11 cellular contexts compared by ENCODE assay signal in genomic region chr14:95662376-95663186, GRCh38. TPM values are rescaled to one million over a fixed set of nuclear protein-coding genes. Genes with fewer than 3 reads are reported as not detected.
A peak's percentile ranks its signal among the peaks of the same experiment; 100 is the strongest.
DNase-seq lines count a peak whose midpoint lies in the region; ATAC-seq and TF ChIP-seq lines count a peak whose summit lies in the region.
"Had no signal": no experiment of that assay in that cellular context is flagged by ENCODE, and none has a peak within 500 bp of the region (broad histone marks: within the 10 kb centered on the region; RNA-seq: fewer than 3 reads in every experiment).

No MANE protein-coding gene starts in this region.

- TF ChIP-seq CTCF in nephron progenitor cell (IDR thresholded peaks at IDR 0.05) (no peak), Peyer's patch (IDR thresholded peaks at IDR 0.05) (no peak), lower lobe of right lung (IDR thresholded peaks at IDR 0.05) (no peak)

- intact Hi-C loops in lower lobe of right lung (cut with DNase I) = no loop called here

- H3K9me3 Mint-ChIP-seq in nephron progenitor cell = no peaks in the 10 kb centered on the region

- H3K27ac ChIP-seq in GM23248 (no peak overlapping the region), Peyer's patch (peak overlapping the region in 1 of 4 donors; percentile 60), lower lobe of right lung (no peak overlapping the region)

- H2AFZ ChIP-seq in GM23248 = no peak overlapping the region

- no peaks in the 10 kb centered on the region for H4K20me1 ChIP-seq in GM23248 (ENCODE audit: insufficient read depth)

- no peaks in the 10 kb centered on the region for H3K9me2 ChIP-seq in GM23248 (ENCODE audit: insufficient read depth)

- 8 to 12% methylated on average over 4 of the region's 4 CpGs for WGBS in GM23248 (ENCODE audit: low coverage in 1 of 2, low lambda C conversion rate in 2 of 2, missing lambda C conversion rate in 2 of 2), 2 experiments

- no peak overlapping the region for H3K9ac ChIP-seq in GM23248

- no peak overlapping the region for H3K27ac Mint-ChIP-seq in nephron progenitor cell

- H3K4me1 ChIP-seq in GM23248 (ENCODE audit: insufficient read depth) = no peaks in the 10 kb centered on the region
- H3K4me1 ChIP-seq in Peyer's patch = no peaks in the 10 kb centered on the region
- no peaks in the 10 kb centered on the region for H3K4me1 ChIP-seq in lower lobe of right lung

- H3K9me3 ChIP-seq in GM23248 (ENCODE audit: low read depth) (no peaks in the 10 kb centered on the region), Peyer's patch (no peaks in the 10 kb centered on the region), lower lobe of right lung (no peaks in the 10 kb centered on the region)

- peaks cover 3% of the 10 kb centered on the region for H3K27me3 Mint-ChIP-seq in nephron progenitor cell (ENCODE audit: low read depth, poor library complexity)

- no peaks in the 10 kb centered on the region for H3F3A ChIP-seq in GM23248 (ENCODE audit: insufficient read depth)

- ATAC-seq in GM18517 (IDR thresholded peaks at IDR 0.05; ENCODE audit: unreplicated experiment) (peak; percentile 48), HG03565 (IDR thresholded peaks at IDR 0.05; ENCODE audit: unreplicated experiment) (peak; percentile 39), left lobe of liver (peak; percentile 41), lower lobe of right lung (no peak)

- in situ Hi-C loops in GM23248 (cut with MboI) = no loop called here

- H3K4me1 Mint-ChIP-seq in nephron progenitor cell = peaks cover 32% of the 10 kb centered on the region

- H3K4me3 Mint-ChIP-seq in nephron progenitor cell = no peak overlapping the region

- H3K27me3 ChIP-seq in GM23248 (replicated peaks; ENCODE audit: insufficient read depth) (peaks cover 8% of the 10 kb centered on the region; the same call in 1 of the 2 replicates), Peyer's patch (no peaks in the 10 kb centered on the region), lower lobe of right lung (ENCODE audit: low read depth) (peaks cover 27% of the 10 kb centered on the region)

- H3K4me3 ChIP-seq in GM23248 (no peak overlapping the region), Peyer's patch (no peak overlapping the region), lower lobe of right lung (no peak overlapping the region)

- DNase-seq in GM23248 = peak; percentile 30
- no peak for DNase-seq in left lobe of liver (ENCODE audit: low spot score)
- DNase-seq in putamen (ENCODE audit: low spot score) = no peak
- no peak for DNase-seq in nephron progenitor cell
- no peak for DNase-seq in Peyer's patch
- no peak for DNase-seq in lower lobe of right lung
- DNase-seq: hypothalamus, substantia nigra had no signal

- no peaks in the 10 kb centered on the region for H3K36me3 ChIP-seq in GM23248 (ENCODE audit: low read depth)
- no peaks in the 10 kb centered on the region for H3K36me3 ChIP-seq in Peyer's patch
- no peaks in the 10 kb centered on the region for H3K36me3 ChIP-seq in lower lobe of right lung

- H3K36me3 Mint-ChIP-seq in nephron progenitor cell (ENCODE audit: low read depth) = no peaks in the 10 kb centered on the region

- no peak for TF ChIP-seq POLR2A in Peyer's patch (IDR thresholded peaks at IDR 0.05)

- no peaks in the 10 kb centered on the region for H3K79me2 ChIP-seq in GM23248 (ENCODE audit: insufficient read depth)

- no peak overlapping the region for H3K4me2 ChIP-seq in GM23248 (ENCODE audit: unreplicated experiment)

RNA-seq across cellular contexts. Expression of gene TCL1B, which starts 23.6 kb away (rescaled TPM):
- total RNA-seq in GM23248 (2014; rRNA removed; shearing (Covaris generic)) = not detected in 2 replicates
- not detected in 2 replicates for polyA plus RNA-seq in GM23248 (2016; fragmentation: Nextera tagmentation; extraction: Ambion mirVana)
- total RNA-seq in left lobe of liver (not detected), Peyer's patch (not detected), lower lobe of right lung (not detected)
- total RNA-seq: T-helper 2 cell treated with Interferon-gamma antibody and Interleukin-4, amounts not matched to agents 100 ng/mL and 5 ng/mL, for 36 hours had no signal

RNA-seq across cellular contexts. Expression of gene TCL1A, which starts 51.3 kb away (rescaled TPM):
- not detected in 2 replicates for total RNA-seq in GM23248 (2014; rRNA removed; shearing (Covaris generic))
- polyA plus RNA-seq in GM23248 (2016; fragmentation: Nextera tagmentation; extraction: Ambion mirVana) = not detected in 2 replicates
- total RNA-seq in left lobe of liver = not detected
- total RNA-seq in Peyer's patch = 10 to 100 TPM in 1 of 4 donors, 1 to 10 TPM in 1, not detected in 2; 3.2 to 14.9 TPM
- not detected for total RNA-seq in lower lobe of right lung
- total RNA-seq: T-helper 2 cell treated with Interferon-gamma antibody and Interleukin-4, amounts not matched to agents 100 ng/mL and 5 ng/mL, for 36 hours had no signal

Comparison
In these comparisons a context has a peak if more than half of its experiments do, and no peak if none do; other contexts are left out.
1. ATAC-seq: peak in GM18517 (single experiment), HG03565 (single experiment) and left lobe of liver (single experiment); none in lower lobe of right lung (0 of 2).